In genomic region chr13:46527237-46527636, GRCh38 we compare ENCODE assay signal across 24 cellular contexts. TPM values are rescaled to one million over a fixed set of nuclear protein-coding genes. Genes with fewer than 3 reads are reported as not detected.
DNase-seq lines count a peak whose midpoint lies in the region; ATAC-seq, FAIRE-seq and TF ChIP-seq lines count a peak whose summit lies in the region.
"Had no signal": no experiment of that assay in that cellular context is flagged by ENCODE, and none has a peak within 500 bp of the region (broad histone marks: within the 10 kb centered on the region; RNA-seq: fewer than 3 reads in every experiment).

No MANE protein-coding gene starts in this region.

- FAIRE-seq in A549 (lab: Jason Lieb, UNC), result no peak
- FAIRE-seq in GM12891 (lab: Jason Lieb, UNC), result peak; percentile 50
- FAIRE-seq in bronchial epithelial cell (lab: Jason Lieb, UNC), result no peak
- FAIRE-seq: frontal cortex, pancreas had no signal

- no peak for TF ChIP-seq RAD21 in A549 (conservative IDR thresholded peaks at IDR 0.05 in 1 of 2, IDR thresholded peaks at IDR 0.05 in 1 of 2)

- 7% methylated on average over 2 of the region's 2 CpGs for WGBS in A549 (ENCODE audit: missing lambda C conversion rate)

- intact Hi-C loops in vagina (cut with DNase I), result no loop called here

- H3K9me3 ChIP-seq in A549 (no peaks in the 10 kb centered on the region), vagina (no peaks in the 10 kb centered on the region)
- H3K9me3 ChIP-seq: colonic mucosa, mucosa of descending colon, pancreas, right atrium auricular region, SJCRH30, stomach, thyroid gland had no signal

- H3K27me3 ChIP-seq in bronchial epithelial cell (ENCODE audit: control insufficient read depth, insufficient read depth, low read length), result peaks cover 2% of the 10 kb centered on the region
- no peaks in the 10 kb centered on the region for H3K27me3 ChIP-seq in vagina
- H3K27me3 ChIP-seq: colonic mucosa, pancreas, right atrium auricular region, SJCRH30, stomach, thyroid gland had no signal

- peak overlapping the region; percentile 38; the same call in 1 of the 3 replicates for H3K4me2 ChIP-seq in A549

- CTCF ChIA-PET in A549 (lab: Yijun Ruan, JAX), result no interaction called here

- POLR2A ChIA-PET in A549 (lab: Yijun Ruan, JAX), result no interaction called here

- H3K4me3 ChIP-seq in A549, result no peak overlapping the region
- no peak overlapping the region for H3K4me3 ChIP-seq in bronchial epithelial cell (ENCODE audit: low read depth, low read length)
- no peak overlapping the region for H3K4me3 ChIP-seq in vagina
- H3K4me3 ChIP-seq: colonic mucosa, mucosa of descending colon, pancreas, right atrium auricular region, SJCRH30, stomach, thyroid gland had no signal

- TF ChIP-seq CTCF in A549 (IDR thresholded peaks at IDR 0.05) (no peak), bronchial epithelial cell (IDR thresholded peaks at IDR 0.05; ENCODE audit: insufficient read depth, low read length, severe bottlenecking) (no peak), vagina (IDR thresholded peaks at IDR 0.05) (no peak)

- ATAC-seq in A549, result peak in 1 of 2 experiments; percentile 47; a peak in 2 of 6 replicates
- ATAC-seq: mucosa of descending colon, pancreas had no signal

- no peaks in the 10 kb centered on the region for H3K36me3 ChIP-seq in bronchial epithelial cell (ENCODE audit: control insufficient read depth, insufficient read depth, low read length)
- H3K36me3 ChIP-seq in vagina, result no peaks in the 10 kb centered on the region
- H3K36me3 ChIP-seq: colonic mucosa, pancreas, right atrium auricular region, SJCRH30, stomach, thyroid gland had no signal

- H3K4me1 ChIP-seq in A549, result peaks cover 50% of the 10 kb centered on the region
- peaks cover 27% of the 10 kb centered on the region for H3K4me1 ChIP-seq in vagina
- H3K4me1 ChIP-seq: colonic mucosa, pancreas, SJCRH30, thyroid gland had no signal

- TF ChIP-seq EP300 in A549 (IDR thresholded peaks at IDR 0.05), result no peak

- peak overlapping the region in 1 of 2 experiments; percentile 47; a peak in 1 of 6 replicates for H3K27ac ChIP-seq in A549
- no peak overlapping the region for H3K27ac ChIP-seq in vagina
- H3K27ac ChIP-seq: colonic mucosa, pancreas, right atrium auricular region, SJCRH30, stomach, thyroid gland had no signal

- TF ChIP-seq POLR2A in A549 (IDR thresholded peaks at IDR 0.05; ENCODE audit: low read length), result no peak
- TF ChIP-seq POLR2A in GM12891 (IDR thresholded peaks at IDR 0.05; ENCODE audit: low read depth, low read length), result no peak
- no peak for TF ChIP-seq POLR2A in vagina (IDR thresholded peaks at IDR 0.05)

- DNase-seq in A549 (ENCODE audit: low read depth in 1 of 2, low spot score in 1 of 2) (peak in 1 of 2 experiments; percentile 20), GM12891 (ENCODE audit: insufficient read length, low spot score) (no peak), bronchial epithelial cell (ENCODE audit: low read depth) (peak; percentile 74), left kidney (ENCODE audit: low read depth, low spot score) (peak; percentile 43), middle frontal gyrus (ENCODE audit: extremely low spot score, low spot score) (no peak), vagina (ENCODE audit: extremely low spot score in 2 of 2) (no peak)
- DNase-seq in activated effector memory CD4-positive, alpha-beta T cell treated with Interleukin-2 at 50 U/mL for 16 hours, result no peak
- DNase-seq: activated naive CD4-positive, alpha-beta T cell treated with anti-CD3 and anti-CD28 coated beads, Interleukin-2, amount 10 ng/mL, durations not matched to agents 7 days and 5 days; colonic mucosa; effector CD8-positive, alpha-beta T cell; hippocampal formation; immature natural killer cell; KG1; mucosa of descending colon; NCI-H146; NCI-H510A; pancreas; SJCRH30; stimulated activated CD4-positive, alpha-beta T cell treated with anti-CD3 and anti-CD28 coated beads, Interleukin-2, amount 100 ng/mL, for 24 hours; stomach; T1000; thyroid gland had no signal

TF ChIP-seq in A549, 52 proteins besides CTCF, POLR2A, EP300 and RAD21:
- TF ChIP-seq MAX (IDR thresholded peaks at IDR 0.05) (no peak), RARB (CRISPR knock-in tag; IDR thresholded peaks at IDR 0.05) (no peak), CBX2 (IDR thresholded peaks at IDR 0.05; ENCODE audit: borderline replicate concordance, low read depth) (no peak), EHF (CRISPR knock-in tag; IDR thresholded peaks at IDR 0.05) (no peak)

TF ChIP-seq in GM12891, 5 proteins besides CTCF, POLR2A, EP300 and RAD21:
- TF ChIP-seq POLR2AphosphoS5 (IDR thresholded peaks at IDR 0.05; ENCODE audit: low read depth, low read length) (no peak), POU2F2 (IDR thresholded peaks at IDR 0.05; ENCODE audit: low read depth, low read length) (no peak), PAX5 (IDR thresholded peaks at IDR 0.05; ENCODE audit: insufficient read depth, low read length, severe bottlenecking) (no peak), SPI1 (IDR thresholded peaks at IDR 0.05; ENCODE audit: low read depth, low read length) (no peak)

RNA-seq across cellular contexts. Expression of gene LRCH1, which starts 25.7 kb away (rescaled TPM):
- polyA plus RNA-seq in A549 (2011; rRNA removed) (16.4 and 21.9 TPM in 2 replicates), A549 (2017; fragmentation: RNase III; extraction: RNeasy Plus Mini Kit Qiagen cat#74134 plus additional on column Dnase treatment) (7.4 to 8.5 TPM (median 8.2 TPM) in 3 replicates)
- polyA plus RNA-seq in A549 (2012; cell fraction: cytosol; rRNA removed), result 3.6 and 4.2 TPM in 2 replicates
- 3.3 and 4.3 TPM in 2 replicates for polyA plus RNA-seq in A549 (2012; cell fraction: nucleus; rRNA removed)
- polyA minus RNA-seq in A549 (2011; rRNA and poly(A)+ RNA removed), result 18.7 and 19.8 TPM in 2 replicates
- polyA plus RNA-seq in GM12891 (2012; ENCODE audit: low read depth, missing spikeins), result 19.9 TPM
- total RNA-seq in bronchial epithelial cell (3.4 and 4.7 TPM in 2 replicates), vagina (21.4 TPM)

Comparison
In these comparisons a context has a peak if more than half of its experiments do, and no peak if none do; other contexts are left out.
1. DNase-seq: peak in bronchial epithelial cell (single experiment) and left kidney (single experiment); none in GM12891 (single experiment), activated effector memory CD4-positive, alpha-beta T cell treated with Interleukin-2 at 50 U/mL for 16 hours (single experiment), middle frontal gyrus (single experiment) and vagina (0 of 2).